ENCODE assay signal across 8 cellular contexts in the genomic region with DNA sequence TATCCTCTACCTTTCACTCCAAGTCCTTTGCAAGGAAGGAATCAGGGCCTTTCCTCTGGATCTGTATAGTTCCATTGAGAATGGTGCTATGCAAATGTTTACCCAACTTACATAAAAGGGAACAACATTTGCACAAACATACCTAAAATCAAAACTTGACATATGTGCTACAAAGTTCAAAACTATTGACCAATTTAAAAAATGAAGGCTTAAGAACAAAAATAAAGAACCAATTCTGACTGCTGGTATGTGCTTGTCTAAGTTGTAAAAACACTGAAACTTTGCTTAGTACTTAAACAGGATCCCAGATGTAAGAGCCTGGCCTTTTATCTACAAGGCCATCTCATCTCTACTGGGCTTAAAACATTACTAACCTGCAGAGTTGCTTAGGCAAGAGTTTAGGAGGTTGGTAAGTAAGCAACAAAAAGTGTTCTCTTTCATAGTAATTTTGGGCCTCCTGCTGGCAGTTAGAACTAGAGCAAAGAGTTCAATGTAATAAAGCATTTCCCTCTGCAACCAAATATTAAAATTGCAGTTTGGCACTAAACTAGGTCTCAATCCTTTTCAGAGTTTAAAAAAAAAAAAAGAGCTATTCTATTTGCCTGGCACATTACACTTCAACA. TPM values are rescaled to one million over a fixed set of nuclear protein-coding genes. Genes with fewer than 3 reads are reported as not detected.
DNase-seq lines count a peak whose midpoint lies in the region; ATAC-seq and TF ChIP-seq lines count a peak whose summit lies in the region.

No MANE protein-coding gene starts in this region.

- H3K9me3 ChIP-seq in heart right ventricle (no peaks in the 10 kb centered on the region), right cardiac atrium (ENCODE audit: control insufficient read depth, low read length) (no peaks in the 10 kb centered on the region)

- H3K4me1 ChIP-seq in heart right ventricle: peaks cover 0 to 62% (median 48%) of the 10 kb centered on the region in 9 donors
- peaks cover 3% of the 10 kb centered on the region for H3K4me1 ChIP-seq in right cardiac atrium (ENCODE audit: control insufficient read depth, insufficient read depth, low read length)

- H3K4me1 Mint-ChIP-seq in natural killer cell: peaks cover 7 to 16% of the 10 kb centered on the region in 2 donors

- peak overlapping the region; percentile 92 for H3K4me3 Mint-ChIP-seq in natural killer cell

- peaks cover 0 to 3% of the 10 kb centered on the region in 2 donors for H3K27me3 Mint-ChIP-seq in natural killer cell (ENCODE audit: low read depth in 2 of 2)

- peak overlapping the region in 6 of 10 donors; percentile 93 to 99 (median 97) for H3K27ac ChIP-seq in heart right ventricle
- H3K27ac ChIP-seq in right cardiac atrium (ENCODE audit: low read length): no peak overlapping the region
- no peak overlapping the region for H3K27ac ChIP-seq in brain microvascular endothelial cell

- H3K27ac Mint-ChIP-seq in natural killer cell: peak overlapping the region; percentile 86 to 91

- in situ Hi-C loops in brain microvascular endothelial cell (cut with HindIII; ENCODE audit: low pct_ligation_motif_present, low sequenced_read_pairs): no loop called here

- no peaks in the 10 kb centered on the region for H3K27me3 ChIP-seq in heart right ventricle
- no peaks in the 10 kb centered on the region for H3K27me3 ChIP-seq in right cardiac atrium (ENCODE audit: control insufficient read depth, insufficient read depth)
- no peaks in the 10 kb centered on the region for H3K27me3 ChIP-seq in brain microvascular endothelial cell (replicated peaks)

- no peaks in the 10 kb centered on the region for H3K36me3 Mint-ChIP-seq in natural killer cell

- H3K9me3 Mint-ChIP-seq in natural killer cell: no peaks in the 10 kb centered on the region

- ATAC-seq in heart right ventricle (peak in 1 of 8 donors; percentile 28), right cardiac atrium (no peak), natural killer cell (no peak), GM21381 (IDR thresholded peaks at IDR 0.05; ENCODE audit: unreplicated experiment) (no peak), HG02973 (IDR thresholded peaks at IDR 0.05; ENCODE audit: unreplicated experiment) (no peak)

- H3K36me3 ChIP-seq in heart right ventricle (no peaks in the 10 kb centered on the region), brain microvascular endothelial cell (replicated peaks) (no peaks in the 10 kb centered on the region)

- H3K4me3 ChIP-seq in heart right ventricle (peak overlapping the region in 3 of 10 donors; percentile 87 to 94 (median 89)), right cardiac atrium (ENCODE audit: low read length) (no peak overlapping the region), brain microvascular endothelial cell (ENCODE audit: low read depth, low read length) (no peak overlapping the region)

- intact Hi-C loops in heart right ventricle (cut with DNase I): loop anchor here in 3 of 10 donors (5.0 to 10.0 kb wide), 3 partner anchors 88 to 195 kb away; no protein-coding TSS in a partner anchor
- intact Hi-C loops in right cardiac atrium (cut with DNase I): no loop called here
- intact Hi-C loops in natural killer cell (cut with micrococcal nuclease): no loop called here

- no peak for DNase-seq in heart right ventricle
- no peak for DNase-seq in right cardiac atrium
- peak; percentile 20 for DNase-seq in NCI-H526 treated with DMSO at 0.1 percent for 48 hours (lab: John Stamatoyannopoulos, UW)
- peak; percentile 28 for DNase-seq in brain microvascular endothelial cell
- no peak for DNase-seq in natural killer cell
- DNase-seq in NCI-H2227 (lab: John Stamatoyannopoulos, UW; ENCODE audit: unreplicated experiment): no peak

- TF ChIP-seq CTCF in heart right ventricle (IDR thresholded peaks at IDR 0.05) (peak in 5 of 9 donors; percentile 15 to 43 (median 39)), brain microvascular endothelial cell (IDR thresholded peaks at IDR 0.05; ENCODE audit: low read depth, low read length, missing control alignments) (peak; percentile 45), natural killer cell (IDR thresholded peaks at IDR 0.05) (no peak)

RNA-seq across cellular contexts. Expression of a gene that starts 2.0 kb away (rescaled TPM):
- total RNA-seq in heart right ventricle (10 to 100 TPM; 34.4 to 53.5 (median 46.1) TPM), right cardiac atrium (10 to 100 TPM; 50.2 to 66.5 (median 57.1) TPM), natural killer cell (10 to 100 TPM in 1 of 3 donors, 1 to 10 TPM in 2; 8.3 to 10.2 (median 9.1) TPM)
- polyA plus RNA-seq in heart right ventricle (10 to 100 TPM; 29.6 to 34.3 TPM), right cardiac atrium (42.6 TPM)

Comparison
In these comparisons a context has a peak if more than half of its experiments do, and no peak if none do; other contexts are left out.
1. H3K27ac ChIP-seq: peak in heart right ventricle (6 of 10); none in right cardiac atrium (single experiment) and brain microvascular endothelial cell (single experiment).
2. DNase-seq: peak in NCI-H526 treated with DMSO at 0.1 percent for 48 hours (single experiment) and brain microvascular endothelial cell (single experiment); none in heart right ventricle (0 of 2), right cardiac atrium (0 of 3), natural killer cell (single experiment) and NCI-H2227 (single experiment).